1 cellular context compared by ENCODE assay signal in genomic region chr6:44921787-44922186, GRCh38.
TF ChIP-seq lines count a peak whose summit lies in the region.

No MANE protein-coding gene starts in this region.

TF ChIP-seq in HepG2, 621 proteins besides CTCF, POLR2A, EP300 and RAD21 (continued from another document):
- TF ChIP-seq UBTF (CRISPR knock-in tag; IDR thresholded peaks at IDR 0.05) (no peak), KLF9 (CRISPR knock-in tag; IDR thresholded peaks at IDR 0.05; ENCODE audit: low read depth) (0 out of 2 replicates have a peak, but pooled peaks have one; percentile 21), ZFX (CRISPR knock-in tag; IDR thresholded peaks at IDR 0.05; ENCODE audit: low read depth) (peak; percentile 40; the same call in 1 of the 2 replicates), STAG1 (CRISPR knock-in tag; IDR thresholded peaks at IDR 0.05) (peak; percentile 46), SATB2 (CRISPR knock-in tag; IDR thresholded peaks at IDR 0.05) (no peak), ZNF850 (CRISPR knock-in tag; conservative IDR thresholded peaks at IDR 0.05) (no peak), SMC3 (IDR thresholded peaks at IDR 0.05; ENCODE audit: low read length) (peak; percentile 26), PHB2 (IDR thresholded peaks at IDR 0.05; ENCODE audit: partially characterized antibody) (no peak), BCL6 (CRISPR knock-in tag; IDR thresholded peaks at IDR 0.05) (0 out of 2 replicates have a peak, but pooled peaks have one; percentile 30), FOSL2 (CRISPR knock-in tag; IDR thresholded peaks at IDR 0.05) (peak; percentile 6; the same call in 1 of the 2 replicates), ZBTB21 (CRISPR knock-in tag; IDR thresholded peaks at IDR 0.05) (no peak), ZNF788 (CRISPR knock-in tag; IDR thresholded peaks at IDR 0.05; ENCODE audit: borderline replicate concordance) (0 out of 2 replicates have a peak, but pooled peaks have one; percentile 27), ARID3A (IDR thresholded peaks at IDR 0.05; ENCODE audit: low read depth, low read length) (peak; percentile 71), SALL1 (CRISPR knock-in tag; IDR thresholded peaks at IDR 0.05) (peak; percentile 45; the same call in 1 of the 2 replicates), PBX2 (CRISPR knock-in tag; IDR thresholded peaks at IDR 0.05) (peak; percentile 47; the same call in 1 of the 2 replicates), JDP2 (CRISPR knock-in tag; IDR thresholded peaks at IDR 0.05; ENCODE audit: borderline replicate concordance) (no peak), HIC2 (CRISPR knock-in tag; IDR thresholded peaks at IDR 0.05; ENCODE audit: low read depth) (peak; percentile 86), ZNF275 (CRISPR knock-in tag; IDR thresholded peaks at IDR 0.05; ENCODE audit: borderline replicate concordance) (no peak), HDAC1 (CRISPR knock-in tag; IDR thresholded peaks at IDR 0.05) (no peak), WIZ (CRISPR knock-in tag; IDR thresholded peaks at IDR 0.05) (0 out of 2 replicates have a peak, but pooled peaks have one; percentile 57), ESRRA (CRISPR knock-in tag; IDR thresholded peaks at IDR 0.05; ENCODE audit: low read depth) (peak; percentile 78), ZNF772 (CRISPR knock-in tag; IDR thresholded peaks at IDR 0.05) (0 out of 2 replicates have a peak, but pooled peaks have one; percentile 19), NR2F1 (CRISPR knock-in tag; IDR thresholded peaks at IDR 0.05) (peak; percentile 31 to 50; a peak in 1 of 4 replicates), TCF7 (IDR thresholded peaks at IDR 0.05; ENCODE audit: low read depth) (no peak), ELF4 (CRISPR knock-in tag; IDR thresholded peaks at IDR 0.05; ENCODE audit: borderline replicate concordance) (peak; percentile 81; the same call in 1 of the 2 replicates), HNF4A (CRISPR knock-in tag; IDR thresholded peaks at IDR 0.05) (peak; percentile 59), ZNF383 (CRISPR knock-in tag; IDR thresholded peaks at IDR 0.05; ENCODE audit: borderline replicate concordance) (no peak), NR2F6 (IDR thresholded peaks at IDR 0.05) (no peak), NR2F6 (CRISPR knock-in tag; IDR thresholded peaks at IDR 0.05) (peak; percentile 47), ZNF790 (CRISPR knock-in tag; IDR thresholded peaks at IDR 0.05; ENCODE audit: borderline replicate concordance) (no peak), ZBTB33 (CRISPR knock-in tag; IDR thresholded peaks at IDR 0.05) (peak; percentile 37; the same call in 1 of the 2 replicates), ZNF644 (CRISPR knock-in tag; IDR thresholded peaks at IDR 0.05; ENCODE audit: low read depth) (0 out of 2 replicates have a peak, but pooled peaks have one; percentile 11), MBD4 (IDR thresholded peaks at IDR 0.05; ENCODE audit: borderline replicate concordance, low read length) (no peak), KAT8 (CRISPR knock-in tag; IDR thresholded peaks at IDR 0.05) (no peak), NBN (conservative IDR thresholded peaks at IDR 0.05) (no peak), ZKSCAN8 (CRISPR knock-in tag; IDR thresholded peaks at IDR 0.05; ENCODE audit: borderline replicate concordance) (no peak), SPEN (CRISPR knock-in tag; IDR thresholded peaks at IDR 0.05; ENCODE audit: low read depth) (0 out of 2 replicates have a peak, but pooled peaks have one; percentile 41), RFXAP (CRISPR knock-in tag; IDR thresholded peaks at IDR 0.05; ENCODE audit: borderline replicate concordance) (no peak), ZFP41 (CRISPR knock-in tag; IDR thresholded peaks at IDR 0.05; ENCODE audit: borderline replicate concordance) (no peak), ZMYM4 (CRISPR knock-in tag; IDR thresholded peaks at IDR 0.05) (peak; percentile 53; the same call in 1 of the 2 replicates)
